Comparison of ENCODE assay signal across 25 cellular contexts in the genomic region with DNA sequence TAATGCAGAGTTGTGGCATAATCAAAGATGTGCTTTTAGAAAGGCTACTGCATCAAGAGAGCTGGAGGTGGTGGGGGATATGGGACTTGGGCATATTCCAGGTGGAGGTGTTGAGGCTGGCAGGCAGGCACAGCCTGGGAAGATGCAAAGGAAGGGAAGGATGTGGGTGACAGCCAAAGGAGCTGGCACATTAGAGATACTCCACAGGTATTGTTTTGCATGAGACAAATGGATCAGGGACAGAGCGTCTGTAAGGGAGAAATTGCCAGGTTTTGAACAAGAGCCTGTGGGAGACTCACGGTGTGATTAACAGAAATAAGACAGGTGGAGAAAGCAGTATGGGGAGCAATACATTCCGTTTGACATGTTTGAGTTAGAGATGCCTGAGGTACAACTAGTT.
"Had no signal": no experiment of that assay in that cellular context is flagged by ENCODE, and none has a peak within 500 bp of the region (broad histone marks: within the 10 kb centered on the region; RNA-seq: fewer than 3 reads in every experiment).

No MANE protein-coding gene starts in this region.

- ATAC-seq: natural killer cell treated with Interleukin-12 subunit alpha and Interleukin-12 subunit beta and Interleukin-15 and Interleukin-18, amount 100 ng/mL, for 72 hours; pancreas; psoas muscle; right cardiac atrium; right lobe of liver; stimulated activated effector memory CD8-positive, alpha-beta T cell treated with anti-CD3 and anti-CD28 coated beads, Interleukin-12 subunit alpha, Interleukin-12 subunit beta, amount 100 ng/mL, for 72 hours; stimulated activated naive B cell treated with anti-CD40 and anti-IgM and Interleukin-4, amounts not matched to agents 10 μg/mL and 1 μg/mL and 100 μg/mL, for 72 hours had no signal

- FAIRE-seq: pancreas, small intestine, urothelium cell line had no signal

- H3K4me3 ChIP-seq: pancreas, psoas muscle, right lobe of liver, sigmoid colon, stomach, thoracic aorta, thyroid gland, tibial nerve, upper lobe of left lung, vagina had no signal

- H3K27me3 ChIP-seq: neutrophil, pancreas, right lobe of liver, sigmoid colon, stomach, thyroid gland, tibial nerve, upper lobe of left lung, vagina had no signal

- DNase-seq: nephron progenitor cell; nucleus accumbens; pancreas; psoas muscle; right cardiac atrium; right lobe of liver; sigmoid colon; small intestine; stimulated activated CD4-positive, alpha-beta T cell treated with anti-CD3 and anti-CD28 coated beads, Interleukin-15, amount 100 ng/mL, for 24 hours; stimulated activated CD4-positive, alpha-beta T cell treated with anti-CD3 and anti-CD28 coated beads, Interleukin-2, amount 100 ng/mL, for 24 hours; stimulated activated CD4-positive, alpha-beta T cell treated with anti-CD3 and anti-CD28 coated beads, Interleukin-2, amount 100 ng/mL, for 48 hours; stimulated activated CD4-positive, alpha-beta T cell treated with anti-CD3 and anti-CD28 coated beads, Interleukin-4, amount 100 ng/mL, for 24 hours; stimulated activated naive B cell treated with anti-CD40 and anti-IgM and Interleukin-4, amounts not matched to agents 10 μg/mL and 1 μg/mL and 100 μg/mL, for 72 hours; stimulated activated naive CD4-positive, alpha-beta T cell treated with Interleukin-2 at 50 U/mL for 16 hours; stomach; thyroid gland; trophoblast cell; upper lobe of left lung had no signal

- H3K36me3 ChIP-seq: neutrophil, pancreas, right lobe of liver, sigmoid colon, stomach, thoracic aorta, thyroid gland, tibial nerve, upper lobe of left lung, vagina had no signal
